ENCODE assay signal across 1 cellular context in genomic region chr7:50467817-50468610, GRCh38.
TF ChIP-seq lines count a peak whose summit lies in the region.

No MANE protein-coding gene starts in this region.

TF ChIP-seq in SK-N-SH, 30 proteins besides CTCF, POLR2A, EP300 and RAD21 (continued from another document):
- TF ChIP-seq FOXJ3 (CRISPR knock-in tag; IDR thresholded peaks at IDR 0.05) (peak; percentile 73), MAX (IDR thresholded peaks at IDR 0.05; ENCODE audit: low read depth) (peak; percentile 98), PBX3 (IDR thresholded peaks at IDR 0.05) (no peak), MXI1 (IDR thresholded peaks at IDR 0.05; ENCODE audit: low read depth, low read length) (peak; percentile 85), ELF1 (IDR thresholded peaks at IDR 0.05) (no peak), RCOR1 (IDR thresholded peaks at IDR 0.05; ENCODE audit: low read length) (peak; percentile 47; the same call in 1 of the 2 replicates), ZBTB33 (IDR thresholded peaks at IDR 0.05; ENCODE audit: borderline replicate concordance, low read depth) (no peak), RFX5 (IDR thresholded peaks at IDR 0.05; ENCODE audit: low read length) (peak; percentile 46; the same call in 1 of the 2 replicates), NRF1 (IDR thresholded peaks at IDR 0.05; ENCODE audit: low read depth, low read length) (peak; percentile 33), FOSL2 (IDR thresholded peaks at IDR 0.05; ENCODE audit: borderline replicate concordance, low read depth) (no peak), NFIC (IDR thresholded peaks at IDR 0.05; ENCODE audit: borderline replicate concordance) (no peak), GATA2 (CRISPR knock-in tag; IDR thresholded peaks at IDR 0.05) (0 out of 2 replicates have a peak, but pooled peaks have one; percentile 17), FOXM1 (IDR thresholded peaks at IDR 0.05; ENCODE audit: low read depth) (no peak)
